1 cellular context compared by ENCODE assay signal in the genomic region with DNA sequence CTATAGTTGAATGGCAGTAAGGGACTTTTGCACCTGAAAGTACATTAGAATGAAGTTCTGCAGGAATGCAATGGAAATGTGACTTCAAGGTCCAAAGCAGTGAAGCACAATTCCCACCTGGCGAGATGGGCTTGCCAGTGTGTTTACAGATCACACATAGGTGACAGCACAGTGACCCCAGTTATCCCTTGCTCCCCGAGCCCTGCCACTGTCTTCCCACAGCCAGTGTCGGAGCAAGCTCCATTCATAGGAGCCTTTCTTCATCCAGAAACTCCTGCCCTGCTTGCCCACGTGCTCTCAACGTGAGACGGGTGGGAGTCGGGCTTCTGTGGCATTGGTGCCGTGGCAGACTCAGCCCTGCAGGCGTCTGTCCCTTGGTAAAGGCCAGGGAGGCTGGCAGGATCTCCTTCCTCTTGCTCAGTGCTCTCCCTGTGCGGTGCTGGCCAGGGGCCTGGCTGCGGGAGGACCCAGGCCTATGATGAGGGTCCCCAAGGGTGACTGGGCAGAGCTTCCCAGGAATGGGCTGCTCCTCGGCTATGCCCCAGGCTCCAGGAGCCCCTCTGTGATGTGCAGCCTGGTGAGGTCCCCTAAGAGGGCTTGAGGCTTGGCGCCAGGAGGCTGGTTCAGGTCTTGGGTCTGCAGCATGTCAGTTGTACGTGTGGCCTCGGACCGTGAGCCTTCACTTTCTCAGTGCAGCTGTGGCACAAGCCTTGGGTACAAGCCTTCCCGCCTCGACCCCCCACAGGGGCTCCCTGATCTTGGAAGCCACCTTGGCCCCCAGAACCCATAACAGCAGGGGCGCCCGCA.
TF ChIP-seq lines count a peak whose summit lies in the region.

No MANE protein-coding gene starts in this region.

TF ChIP-seq in GM12878, 131 proteins besides CTCF, POLR2A, EP300 and RAD21:
- TF ChIP-seq GATAD2B (conservative IDR thresholded peaks at IDR 0.05; ENCODE audit: low read depth), result no peak
- no peak for TF ChIP-seq CHD1 (IDR thresholded peaks at IDR 0.05; ENCODE audit: low read depth, low read length)
- TF ChIP-seq PRDM15 (CRISPR knock-in tag; IDR thresholded peaks at IDR 0.05), result no peak
- no peak for TF ChIP-seq RELA (IDR thresholded peaks at IDR 0.05; ENCODE audit: borderline replicate concordance, partially characterized antibody)
- TF ChIP-seq RBBP5 (conservative IDR thresholded peaks at IDR 0.05), result no peak
- TF ChIP-seq RUNX3 (IDR thresholded peaks at IDR 0.05; ENCODE audit: low read length), result no peak
- TF ChIP-seq CHD2 (IDR thresholded peaks at IDR 0.05; ENCODE audit: borderline replicate concordance, low read depth, low read length), result no peak
- TF ChIP-seq NKRF (conservative IDR thresholded peaks at IDR 0.05), result no peak
- TF ChIP-seq E4F1 (IDR thresholded peaks at IDR 0.05; ENCODE audit: borderline replicate concordance, partially characterized antibody), result no peak
- TF ChIP-seq, protein P1, sequence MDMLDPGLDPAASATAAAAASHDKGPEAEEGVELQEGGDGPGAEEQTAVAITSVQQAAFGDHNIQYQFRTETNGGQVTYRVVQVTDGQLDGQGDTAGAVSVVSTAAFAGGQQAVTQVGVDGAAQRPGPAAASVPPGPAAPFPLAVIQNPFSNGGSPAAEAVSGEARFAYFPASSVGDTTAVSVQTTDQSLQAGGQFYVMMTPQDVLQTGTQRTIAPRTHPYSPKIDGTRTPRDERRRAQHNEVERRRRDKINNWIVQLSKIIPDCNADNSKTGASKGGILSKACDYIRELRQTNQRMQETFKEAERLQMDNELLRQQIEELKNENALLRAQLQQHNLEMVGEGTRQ (IDR thresholded peaks at IDR 0.05; ENCODE audit: borderline replicate concordance, low read depth, low read length), result no peak
- TF ChIP-seq POU2F2 (IDR thresholded peaks at IDR 0.05; ENCODE audit: borderline replicate concordance, low read depth, low read length), result no peak
- no peak for TF ChIP-seq SMC3 (IDR thresholded peaks at IDR 0.05; ENCODE audit: borderline replicate concordance, low read length)
- TF ChIP-seq STAT1 (conservative IDR thresholded peaks at IDR 0.05), result no peak
- TF ChIP-seq BCL3 (IDR thresholded peaks at IDR 0.05; ENCODE audit: borderline replicate concordance, insufficient read depth, low read depth, low read length, poor library complexity, severe bottlenecking), result no peak
